8 cellular contexts compared by ENCODE assay signal in genomic region chr2:238720232-238720672, GRCh38.
A peak's percentile ranks its signal among the peaks of the same experiment; 100 is the strongest.
DNase-seq lines count a peak whose midpoint lies in the region; ATAC-seq lines count a peak whose summit lies in the region.

No MANE protein-coding gene starts in this region.

- peaks cover 7% of the 10 kb centered on the region for H3K4me1 Mint-ChIP-seq in activated T-cell treated with anti-CD3 and anti-CD28 coated beads, Interleukin-2, amount 50 U/mL, for 24 hours (ENCODE audit: low read depth)
- H3K4me1 Mint-ChIP-seq in stimulated activated memory B cell treated with anti-CD40 and anti-IgM and Interleukin-4, amounts not matched to agents 10 μg/mL and 1 μg/mL and 100 μg/mL, for 72 hours: no peaks in the 10 kb centered on the region

- peaks cover 3% of the 10 kb centered on the region for H3K9me3 Mint-ChIP-seq in activated T-cell treated with anti-CD3 and anti-CD28 coated beads, Interleukin-2, amount 50 U/mL, for 24 hours
- peaks cover 13% of the 10 kb centered on the region for H3K9me3 Mint-ChIP-seq in stimulated activated memory B cell treated with anti-CD40 and anti-IgM and Interleukin-4, amounts not matched to agents 10 μg/mL and 1 μg/mL and 100 μg/mL, for 72 hours

- peak; percentile 83 for ATAC-seq in Right ventricle myocardium superior (ENCODE audit: poor library complexity)
- no peak for ATAC-seq in stimulated activated memory B cell treated with anti-CD40 and anti-IgM and Interleukin-4, amounts not matched to agents 10 μg/mL and 1 μg/mL and 100 μg/mL, for 72 hours

- no peaks in the 10 kb centered on the region for H3K36me3 Mint-ChIP-seq in activated T-cell treated with anti-CD3 and anti-CD28 coated beads, Interleukin-2, amount 50 U/mL, for 24 hours (ENCODE audit: low read depth)
- no peaks in the 10 kb centered on the region for H3K36me3 Mint-ChIP-seq in stimulated activated memory B cell treated with anti-CD40 and anti-IgM and Interleukin-4, amounts not matched to agents 10 μg/mL and 1 μg/mL and 100 μg/mL, for 72 hours

- peaks cover 43% of the 10 kb centered on the region for H3K27me3 Mint-ChIP-seq in activated T-cell treated with anti-CD3 and anti-CD28 coated beads, Interleukin-2, amount 50 U/mL, for 24 hours
- peaks cover 18% of the 10 kb centered on the region for H3K27me3 Mint-ChIP-seq in stimulated activated memory B cell treated with anti-CD40 and anti-IgM and Interleukin-4, amounts not matched to agents 10 μg/mL and 1 μg/mL and 100 μg/mL, for 72 hours

- H3K4me3 Mint-ChIP-seq in activated T-cell treated with anti-CD3 and anti-CD28 coated beads, Interleukin-2, amount 50 U/mL, for 24 hours: no peak overlapping the region
- H3K4me3 Mint-ChIP-seq in stimulated activated memory B cell treated with anti-CD40 and anti-IgM and Interleukin-4, amounts not matched to agents 10 μg/mL and 1 μg/mL and 100 μg/mL, for 72 hours: no peak overlapping the region

- no peak overlapping the region for H3K27ac Mint-ChIP-seq in activated T-cell treated with anti-CD3 and anti-CD28 coated beads, Interleukin-2, amount 50 U/mL, for 24 hours
- no peak overlapping the region for H3K27ac Mint-ChIP-seq in stimulated activated memory B cell treated with anti-CD40 and anti-IgM and Interleukin-4, amounts not matched to agents 10 μg/mL and 1 μg/mL and 100 μg/mL, for 72 hours

- DNase-seq in activated gamma-delta T cell treated with Interleukin-2 at 50 U/mL for 16 hours (peak; percentile 15), activated gamma-delta T cell (lab: John Stamatoyannopoulos, UW) (no peak), NCI-H526 (lab: John Stamatoyannopoulos, UW) (peak; percentile 54 to 84), Right ventricle myocardium superior (peak; percentile 66), GDM1 (lab: John Stamatoyannopoulos, UW) (no peak)
- peak; percentile 65 for DNase-seq in activated T-cell treated with anti-CD3 and anti-CD28 coated beads, Interleukin-2, amount 50 U/mL, for 24 hours
- DNase-seq in stimulated activated CD4-positive, alpha-beta T cell treated with anti-CD3 and anti-CD28 coated beads, Interleukin-15, amount 100 ng/mL, for 48 hours (ENCODE audit: low read depth in 2 of 2): peak; percentile 11 to 48

- intact Hi-C loops in Right ventricle myocardium superior (cut with DNase I): no loop called here

Comparison
In these comparisons a context has a peak if more than half of its experiments do, and no peak if none do; other contexts are left out.
1. DNase-seq: peak in activated gamma-delta T cell treated with Interleukin-2 at 50 U/mL for 16 hours (single experiment), NCI-H526 (2 of 2), activated T-cell treated with anti-CD3 and anti-CD28 coated beads, Interleukin-2, amount 50 U/mL, for 24 hours (single experiment), Right ventricle myocardium superior (single experiment) and stimulated activated CD4-positive, alpha-beta T cell treated with anti-CD3 and anti-CD28 coated beads, Interleukin-15, amount 100 ng/mL, for 48 hours (2 of 2); none in activated gamma-delta T cell (single experiment) and GDM1 (single experiment).